In genomic region chr12:24791622-24792021, GRCh38 we compare ENCODE assay signal across 22 cellular contexts.
"Had no signal": no experiment of that assay in that cellular context is flagged by ENCODE, and none has a peak within 500 bp of the region (broad histone marks: within the 10 kb centered on the region; RNA-seq: fewer than 3 reads in every experiment).

No MANE protein-coding gene starts in this region.

- H3K27ac ChIP-seq: Peyer's patch, RWPE1, SJCRH30, VCaP had no signal

- H3K4me2 ChIP-seq: SK-N-SH had no signal

- H3K27me3 ChIP-seq: Peyer's patch, SJCRH30 had no signal

- H3K36me3 Mint-ChIP-seq: activated naive CD4-positive, alpha-beta T cell treated with anti-CD3 and anti-CD28 coated beads, Interleukin-2, amount 10 ng/mL, durations not matched to agents 7 days and 5 days; activated naive CD8-positive, alpha-beta T cell treated with anti-CD3 and anti-CD28 coated beads, Interleukin-2, amount 10 ng/mL, durations not matched to agents 7 days and 5 days had no signal

- H3K4me3 Mint-ChIP-seq: activated naive CD4-positive, alpha-beta T cell treated with anti-CD3 and anti-CD28 coated beads, Interleukin-2, amount 10 ng/mL, durations not matched to agents 7 days and 5 days; activated naive CD8-positive, alpha-beta T cell treated with anti-CD3 and anti-CD28 coated beads, Interleukin-2, amount 10 ng/mL, durations not matched to agents 7 days and 5 days; activated T-cell treated with anti-CD3 and anti-CD28 coated beads, Interleukin-2, amount 50 U/mL, for 24 hours; central memory CD8-positive, alpha-beta T cell had no signal

- H3K27me3 Mint-ChIP-seq: activated naive CD4-positive, alpha-beta T cell treated with anti-CD3 and anti-CD28 coated beads, Interleukin-2, amount 10 ng/mL, durations not matched to agents 7 days and 5 days had no signal

- H3K4me3 ChIP-seq: Peyer's patch, SJCRH30 had no signal

- H3K27ac Mint-ChIP-seq: activated naive CD4-positive, alpha-beta T cell treated with anti-CD3 and anti-CD28 coated beads, Interleukin-2, amount 10 ng/mL, durations not matched to agents 7 days and 5 days; activated naive CD8-positive, alpha-beta T cell treated with anti-CD3 and anti-CD28 coated beads, Interleukin-2, amount 10 ng/mL, durations not matched to agents 7 days and 5 days; activated T-cell treated with anti-CD3 and anti-CD28 coated beads, Interleukin-2, amount 50 U/mL, for 24 hours had no signal

- H3K4me1 ChIP-seq: Peyer's patch, SJCRH30 had no signal

- DNase-seq: activated CD4-positive, CD25-positive, alpha-beta regulatory T cell; activated gamma-delta T cell treated with Interleukin-2 at 50 U/mL for 16 hours; activated naive CD4-positive, alpha-beta T cell treated with anti-CD3 and anti-CD28 coated beads, Interleukin-2, amount 10 ng/mL, durations not matched to agents 7 days and 5 days; activated naive CD8-positive, alpha-beta T cell treated with anti-CD3 and anti-CD28 coated beads, Interleukin-2, amount 10 ng/mL, durations not matched to agents 7 days and 5 days; activated T-cell treated with anti-CD3 and anti-CD28 coated beads, Interleukin-2, amount 50 U/mL, for 24 hours; aorta; MM.1S; NCI-H1105; NCI-H1436; NCI-H1694 treated with DMSO at 0.1 percent for 48 hours; NCI-H2029 treated with DMSO at 0.1 percent for 48 hours; NCI-H510A treated with DMSO at 0.1 percent for 48 hours; NCI-H69; NK-92 treated with Interleukin-12 subunit alpha and Interleukin-12 subunit beta, amount 100 ng/mL, for 24 hours; Peyer's patch; Right ventricle myocardium superior; SJCRH30; SK-N-SH; T-helper 1 cell had no signal

- H3K36me3 ChIP-seq: Peyer's patch, SJCRH30 had no signal

- H3K9me3 Mint-ChIP-seq: activated naive CD4-positive, alpha-beta T cell treated with anti-CD3 and anti-CD28 coated beads, Interleukin-2, amount 10 ng/mL, durations not matched to agents 7 days and 5 days; activated naive CD8-positive, alpha-beta T cell treated with anti-CD3 and anti-CD28 coated beads, Interleukin-2, amount 10 ng/mL, durations not matched to agents 7 days and 5 days; activated T-cell treated with anti-CD3 and anti-CD28 coated beads, Interleukin-2, amount 50 U/mL, for 24 hours; central memory CD8-positive, alpha-beta T cell had no signal

- H3K9me3 ChIP-seq: Peyer's patch, SJCRH30, SK-N-SH had no signal
